ENCODE assay signal across 8 cellular contexts in genomic region chr21:32520885-32521735, GRCh38.
DNase-seq lines count a peak whose midpoint lies in the region; ATAC-seq, FAIRE-seq and TF ChIP-seq lines count a peak whose summit lies in the region.

No MANE protein-coding gene starts in this region.

- no peak for TF ChIP-seq CTCF in breast epithelium (IDR thresholded peaks at IDR 0.05)
- TF ChIP-seq CTCF in left lung (IDR thresholded peaks at IDR 0.05), result no peak
- TF ChIP-seq CTCF in D721Med (IDR thresholded peaks at IDR 0.05; ENCODE audit: insufficient read depth, missing control alignments), result no peak

- TF ChIP-seq POLR2A in breast epithelium (IDR thresholded peaks at IDR 0.05), result no peak

- H3K27me3 ChIP-seq in breast epithelium (no peaks in the 10 kb centered on the region), left lung (no peaks in the 10 kb centered on the region)

- peak overlapping the region; percentile 77 to 91 for H3K27ac ChIP-seq in breast epithelium
- H3K27ac ChIP-seq in left lung, result peak overlapping the region; percentile 63 to 73

- DNase-seq in AG08395 (ENCODE audit: low spot score) (peak; percentile 84), NCI-H1694 treated with DMSO at 0.1 percent for 48 hours (lab: John Stamatoyannopoulos, UW) (peak; percentile 68), breast epithelium (ENCODE audit: low spot score in 2 of 2) (peak; percentile 90 to 95), left lung (peak in 1 of 2 donors; percentile 69), urothelium cell line (ENCODE audit: low spot score) (peak; percentile 76), T-helper 9 cell (no peak), D721Med (ENCODE audit: insufficient read length, low spot score) (no peak)
- DNase-seq in stimulated activated CD4-positive, alpha-beta T cell treated with anti-CD3 and anti-CD28 coated beads, Interleukin-1b, Interleukin-23, amount 100 ng/mL, for 48 hours, result no peak

- intact Hi-C loops in breast epithelium (cut with DNase I; ENCODE audit: low total_unique reads) (no loop called here), left lung (cut with DNase I) (no loop called here)

- peak overlapping the region in 1 of 3 donors; percentile 23 for H3K4me3 ChIP-seq in breast epithelium
- no peak overlapping the region for H3K4me3 ChIP-seq in left lung

- peak; percentile 54 for ATAC-seq in left lung

- no peaks in the 10 kb centered on the region for H3K36me3 ChIP-seq in breast epithelium
- H3K36me3 ChIP-seq in left lung, result no peaks in the 10 kb centered on the region

- FAIRE-seq in urothelium cell line (lab: Jason Lieb, UNC) (no peak), D721Med (lab: Jason Lieb, UNC) (no peak)

- H3K9me3 ChIP-seq in breast epithelium, result no peaks in the 10 kb centered on the region
- H3K9me3 ChIP-seq in left lung, result no peaks in the 10 kb centered on the region

- H3K4me1 ChIP-seq in breast epithelium (no peaks in the 10 kb centered on the region), left lung (peaks cover 6 to 33% of the 10 kb centered on the region in 2 donors)

Comparison
In these comparisons a context has a peak if more than half of its experiments do, and no peak if none do; other contexts are left out.
1. DNase-seq: peak in AG08395 (single experiment), NCI-H1694 treated with DMSO at 0.1 percent for 48 hours (single experiment), breast epithelium (2 of 2) and urothelium cell line (single experiment); none in T-helper 9 cell (single experiment), D721Med (single experiment) and stimulated activated CD4-positive, alpha-beta T cell treated with anti-CD3 and anti-CD28 coated beads, Interleukin-1b, Interleukin-23, amount 100 ng/mL, for 48 hours (single experiment).